ENCODE assay signal across 12 cellular contexts in genomic region chr3:169112153-169112892, GRCh38.
DNase-seq lines count a peak whose midpoint lies in the region; ATAC-seq, FAIRE-seq and TF ChIP-seq lines count a peak whose summit lies in the region.
"Had no signal": no experiment of that assay in that cellular context is flagged by ENCODE, and none has a peak within 500 bp of the region (broad histone marks: within the 10 kb centered on the region; RNA-seq: fewer than 3 reads in every experiment).

No MANE protein-coding gene starts in this region.

- BruUV-seq in endothelial cell of umbilical vein (replicated peaks; lab: Mats Ljungman, UMichigan): TSS peak; percentile 88

- no peaks in the 10 kb centered on the region for H3K27me3 Mint-ChIP-seq in natural killer cell treated with Interleukin-12 subunit alpha and Interleukin-12 subunit beta and Interleukin-15 and Interleukin-18, amount 100 ng/mL, for 72 hours
- H3K27me3 Mint-ChIP-seq in effector memory CD8-positive, alpha-beta T cell: no peaks in the 10 kb centered on the region

- TF ChIP-seq CTCF in endothelial cell of umbilical vein (IDR thresholded peaks at IDR 0.05; ENCODE audit: extremely low read depth in 1 of 2, insufficient read depth in 1 of 2, low read depth in 1 of 2, low read length in 2 of 2): no peak
- no peak for TF ChIP-seq CTCF in osteoblast (IDR thresholded peaks at IDR 0.05; ENCODE audit: extremely low read depth, low read depth, low read length)
- TF ChIP-seq CTCF in esophagus muscularis mucosa (IDR thresholded peaks at IDR 0.05): no peak

- H3K9me3 ChIP-seq in endothelial cell of umbilical vein (replicated peaks; ENCODE audit: control insufficient read depth, insufficient read depth, low read length): no peaks in the 10 kb centered on the region
- H3K9me3 ChIP-seq in osteoblast (ENCODE audit: low read depth, low read length): no peaks in the 10 kb centered on the region
- no peaks in the 10 kb centered on the region for H3K9me3 ChIP-seq in esophagus muscularis mucosa
- H3K9me3 ChIP-seq: tibial artery had no signal

- H3K27ac ChIP-seq in endothelial cell of umbilical vein (ENCODE audit: insufficient read depth, low read depth, low read length) (peak overlapping the region; percentile 96), osteoblast (ENCODE audit: low read depth, low read length) (peak overlapping the region; percentile 52), esophagus muscularis mucosa (replicated peaks in 1 of 4) (peak overlapping the region in 1 of 4 donors; percentile 6)
- H3K27ac ChIP-seq: tibial artery had no signal

- no peaks in the 10 kb centered on the region for H3K4me1 Mint-ChIP-seq in natural killer cell treated with Interleukin-12 subunit alpha and Interleukin-12 subunit beta and Interleukin-15 and Interleukin-18, amount 100 ng/mL, for 72 hours (ENCODE audit: low read depth in 2 of 2)
- no peaks in the 10 kb centered on the region for H3K4me1 Mint-ChIP-seq in effector memory CD8-positive, alpha-beta T cell (ENCODE audit: low read depth in 2 of 2)

- H3K27ac Mint-ChIP-seq in natural killer cell treated with Interleukin-12 subunit alpha and Interleukin-12 subunit beta and Interleukin-15 and Interleukin-18, amount 100 ng/mL, for 72 hours: no peak overlapping the region
- no peak overlapping the region for H3K27ac Mint-ChIP-seq in effector memory CD8-positive, alpha-beta T cell

- 53% methylated on average over 3 of the region's 3 CpGs for WGBS in esophagus muscularis mucosa

- H3K36me3 Mint-ChIP-seq in natural killer cell treated with Interleukin-12 subunit alpha and Interleukin-12 subunit beta and Interleukin-15 and Interleukin-18, amount 100 ng/mL, for 72 hours: no peaks in the 10 kb centered on the region
- H3K36me3 Mint-ChIP-seq in effector memory CD8-positive, alpha-beta T cell (ENCODE audit: insufficient read depth): no peaks in the 10 kb centered on the region

- POLR2A ChIA-PET in endothelial cell of umbilical vein (lab: Charles Lee): no interaction called here

- CTCF ChIA-PET in endothelial cell of umbilical vein (lab: Charles Lee): interaction anchor here (1.0 to 2.1 kb wide), 9 partner anchors 13 to 385 kb away, joined by 3 to 6 read pairs (median 4); no protein-coding TSS in a partner anchor

- intact Hi-C loops in endothelial cell of umbilical vein (cut with micrococcal nuclease) (loop anchor here (1.0 to 2.0 kb wide), 4 partner anchors 32 to 385 kb away; no protein-coding TSS in a partner anchor), esophagus muscularis mucosa (cut with DNase I) (no loop called here)

- H3K9me1 ChIP-seq in endothelial cell of umbilical vein (replicated peaks; ENCODE audit: control insufficient read depth, extremely low read depth, insufficient read depth, low read length): no peaks in the 10 kb centered on the region

- H3K4me3 Mint-ChIP-seq in natural killer cell treated with Interleukin-12 subunit alpha and Interleukin-12 subunit beta and Interleukin-15 and Interleukin-18, amount 100 ng/mL, for 72 hours: no peak overlapping the region
- H3K4me3 Mint-ChIP-seq in effector memory CD8-positive, alpha-beta T cell: no peak overlapping the region

- peaks cover 2% of the 10 kb centered on the region for H3K9me3 Mint-ChIP-seq in natural killer cell treated with Interleukin-12 subunit alpha and Interleukin-12 subunit beta and Interleukin-15 and Interleukin-18, amount 100 ng/mL, for 72 hours
- peaks cover 1 to 2% of the 10 kb centered on the region in 2 donors for H3K9me3 Mint-ChIP-seq in effector memory CD8-positive, alpha-beta T cell

- dilution Hi-C loops in endothelial cell of umbilical vein (cut with MboI; ENCODE audit: extremely low pct_ligation_motif_present, low sequenced_read_pairs): no loop called here

- H3K79me2 ChIP-seq in endothelial cell of umbilical vein (ENCODE audit: control insufficient read depth, insufficient read depth, low read length) (peaks cover 33% of the 10 kb centered on the region), osteoblast (ENCODE audit: insufficient read depth, low read length) (no peaks in the 10 kb centered on the region)

- ATAC-seq in natural killer cell treated with Interleukin-12 subunit alpha and Interleukin-12 subunit beta and Interleukin-15 and Interleukin-18, amount 100 ng/mL, for 72 hours: no peak
- no peak for ATAC-seq in effector memory CD8-positive, alpha-beta T cell (replicated peaks)
- ATAC-seq in GM21381 (IDR thresholded peaks at IDR 0.05; ENCODE audit: unreplicated experiment): no peak

- H3K4me2 ChIP-seq in endothelial cell of umbilical vein (ENCODE audit: insufficient read depth, low read length) (peak overlapping the region; percentile 58), osteoblast (ENCODE audit: insufficient read depth, low read length) (peak overlapping the region; percentile 15)

- TF ChIP-seq POLR2A in endothelial cell of umbilical vein (IDR thresholded peaks at IDR 0.05; ENCODE audit: low read depth, low read length): peak; percentile 71
- no peak for TF ChIP-seq POLR2A in esophagus muscularis mucosa (IDR thresholded peaks at IDR 0.05; ENCODE audit: low read depth)

- H4K20me1 ChIP-seq in endothelial cell of umbilical vein (replicated peaks; ENCODE audit: control insufficient read depth, extremely low read depth, insufficient read depth, low read length): no peaks in the 10 kb centered on the region
- no peaks in the 10 kb centered on the region for H4K20me1 ChIP-seq in osteoblast (ENCODE audit: insufficient read depth, low read length)

- peak; percentile 96 for DNase-seq in ELR (ENCODE audit: low read depth)
- DNase-seq in RCC 7860 (ENCODE audit: low spot score): peak; percentile 91
- peak; percentile 86 for DNase-seq in endothelial cell of umbilical vein (ENCODE audit: low read depth, low spot score)
- DNase-seq in osteoblast (ENCODE audit: insufficient read length, low spot score, missing footprints): peak; percentile 66
- DNase-seq in natural killer cell treated with Interleukin-12 subunit alpha and Interleukin-12 subunit beta and Interleukin-15 and Interleukin-18, amount 100 ng/mL, for 72 hours (ENCODE audit: low spot score): no peak
- no peak for DNase-seq in effector memory CD8-positive, alpha-beta T cell
- no peak for DNase-seq in esophagus muscularis mucosa (ENCODE audit: extremely low spot score)
- DNase-seq: NCI-H774; stimulated activated CD4-positive, alpha-beta T cell treated with anti-CD3 and anti-CD28 coated beads, Interleukin-4, amount 100 ng/mL, for 4 hours; T-helper 2 cell; tibial artery had no signal

- no peak for TF ChIP-seq EP300 in esophagus muscularis mucosa (IDR thresholded peaks at IDR 0.05)

- H3K27me3 ChIP-seq in endothelial cell of umbilical vein (ENCODE audit: control insufficient read depth in 2 of 2, insufficient read depth in 2 of 2, low read length in 2 of 2) (no peaks in the 10 kb centered on the region), osteoblast (ENCODE audit: insufficient read depth, low read length) (no peaks in the 10 kb centered on the region), esophagus muscularis mucosa (no peaks in the 10 kb centered on the region)
- H3K27me3 ChIP-seq: tibial artery had no signal

- FAIRE-seq in RCC 7860 (lab: Jason Lieb, UNC): peak; percentile 96
- peak; percentile 87 for FAIRE-seq in endothelial cell of umbilical vein (lab: Jason Lieb, UNC)

- H3K4me3 ChIP-seq in endothelial cell of umbilical vein (replicated peaks in 1 of 3; ENCODE audit: insufficient read depth in 1 of 3, low read depth in 1 of 3, low read length in 3 of 3) (peak overlapping the region in 1 of 3 experiments; percentile 14), osteoblast (ENCODE audit: insufficient read depth, low read length) (no peak overlapping the region), esophagus muscularis mucosa (no peak overlapping the region)
- H3K4me3 ChIP-seq: tibial artery had no signal

- H3K4me1 ChIP-seq in endothelial cell of umbilical vein (ENCODE audit: control insufficient read depth, extremely low read depth, insufficient read depth, low read length) (peaks cover 63% of the 10 kb centered on the region), osteoblast (ENCODE audit: insufficient read depth, low read length) (peaks cover 14% of the 10 kb centered on the region), esophagus muscularis mucosa (peaks cover 0 to 5% (median 2%) of the 10 kb centered on the region in 4 donors)
- H3K4me1 ChIP-seq: tibial artery had no signal

- H3K9ac ChIP-seq in endothelial cell of umbilical vein (replicated peaks; ENCODE audit: extremely low read depth, insufficient read depth, low read length): peak overlapping the region; percentile 86

- H2AFZ ChIP-seq in endothelial cell of umbilical vein (ENCODE audit: low read depth, low read length) (no peak overlapping the region), osteoblast (ENCODE audit: low read length) (no peak overlapping the region)

- H3K36me3 ChIP-seq in endothelial cell of umbilical vein (ENCODE audit: control insufficient read depth in 2 of 2, extremely low read depth in 1 of 2, insufficient read depth in 2 of 2, low read length in 2 of 2): peaks cover 10 to 19% of the 10 kb centered on the region in 2 experiments
- no peaks in the 10 kb centered on the region for H3K36me3 ChIP-seq in osteoblast (ENCODE audit: insufficient read depth, low read length)
- peaks cover 0 to 8% (median 0%) of the 10 kb centered on the region in 4 donors for H3K36me3 ChIP-seq in esophagus muscularis mucosa
- H3K36me3 ChIP-seq: tibial artery had no signal

TF ChIP-seq in endothelial cell of umbilical vein, 7 proteins besides CTCF, POLR2A, EP300 and RAD21:
- TF ChIP-seq EZH2 (IDR thresholded peaks at IDR 0.05; ENCODE audit: borderline replicate concordance, low read depth, low read length, severe bottlenecking) (no peak), JUN (IDR thresholded peaks at IDR 0.05; ENCODE audit: borderline replicate concordance, insufficient read depth, insufficient read length, low read depth) (peak; percentile 97), POLR2AphosphoS5 (IDR thresholded peaks at IDR 0.05; ENCODE audit: insufficient read depth, low read depth, low read length) (peak; percentile 73), FOS (IDR thresholded peaks at IDR 0.05; ENCODE audit: borderline replicate concordance, insufficient read depth, low read length) (peak; percentile 94), MYC (IDR thresholded peaks at IDR 0.05; ENCODE audit: low read depth, low read length) (no peak), GATA2 (IDR thresholded peaks at IDR 0.05; ENCODE audit: insufficient read depth, insufficient read length, low read depth, low read length) (peak; percentile 69), MAX (IDR thresholded peaks at IDR 0.05; ENCODE audit: insufficient read depth, insufficient read length) (no peak)

Comparison
In these comparisons a context has a peak if more than half of its experiments do, and no peak if none do; other contexts are left out.
1. DNase-seq: peak in ELR (single experiment), RCC 7860 (single experiment), endothelial cell of umbilical vein (single experiment) and osteoblast (single experiment); none in natural killer cell treated with Interleukin-12 subunit alpha and Interleukin-12 subunit beta and Interleukin-15 and Interleukin-18, amount 100 ng/mL, for 72 hours (single experiment), effector memory CD8-positive, alpha-beta T cell (0 of 3) and esophagus muscularis mucosa (single experiment).